ENCODE assay signal across 1 cellular context in genomic region chr4:157994863-157995262, GRCh38.
TF ChIP-seq lines count a peak whose summit lies in the region.

No MANE protein-coding gene starts in this region.

TF ChIP-seq in HepG2, 621 proteins besides CTCF, POLR2A, EP300 and RAD21 (continued from another document and continues in another):
- peak; percentile 45; the same call in 1 of the 2 replicates for TF ChIP-seq CSRNP1 (CRISPR knock-in tag; IDR thresholded peaks at IDR 0.05)
- no peak for TF ChIP-seq MLLT10 (CRISPR knock-in tag; IDR thresholded peaks at IDR 0.05)
- peak; percentile 91 for TF ChIP-seq ETV5 (CRISPR knock-in tag; IDR thresholded peaks at IDR 0.05; ENCODE audit: borderline replicate concordance)
- TF ChIP-seq ZNF430 (CRISPR knock-in tag; IDR thresholded peaks at IDR 0.05) = no peak
- no peak for TF ChIP-seq ZNF256 (CRISPR knock-in tag; conservative IDR thresholded peaks at IDR 0.05)
- no peak for TF ChIP-seq ZNF501 (CRISPR knock-in tag; IDR thresholded peaks at IDR 0.05)
- no peak for TF ChIP-seq ZNF468 (CRISPR knock-in tag; IDR thresholded peaks at IDR 0.05)
- TF ChIP-seq RFX5 (IDR thresholded peaks at IDR 0.05; ENCODE audit: low read depth, low read length) = no peak
- TF ChIP-seq ATF1 (CRISPR knock-in tag; IDR thresholded peaks at IDR 0.05) = peak; percentile 77; the same call in 1 of the 2 replicates
- TF ChIP-seq ZNF678 (CRISPR knock-in tag; IDR thresholded peaks at IDR 0.05) = no peak
- no peak for TF ChIP-seq MAFF (IDR thresholded peaks at IDR 0.05; ENCODE audit: low read depth, low read length)
- TF ChIP-seq MXI1 (IDR thresholded peaks at IDR 0.05; ENCODE audit: borderline replicate concordance, low read depth, low read length) = no peak; the same call in 2 of the 3 replicates
- TF ChIP-seq SMAD3 (CRISPR knock-in tag; IDR thresholded peaks at IDR 0.05) = peak; percentile 98
- TF ChIP-seq PRMT3 (CRISPR knock-in tag; IDR thresholded peaks at IDR 0.05; ENCODE audit: borderline replicate concordance, low read depth) = no peak
- TF ChIP-seq RERE (CRISPR knock-in tag; IDR thresholded peaks at IDR 0.05; ENCODE audit: low read depth) = peak; percentile 99
- no peak for TF ChIP-seq DR1 (CRISPR knock-in tag; IDR thresholded peaks at IDR 0.05)
- TF ChIP-seq, protein P1, sequence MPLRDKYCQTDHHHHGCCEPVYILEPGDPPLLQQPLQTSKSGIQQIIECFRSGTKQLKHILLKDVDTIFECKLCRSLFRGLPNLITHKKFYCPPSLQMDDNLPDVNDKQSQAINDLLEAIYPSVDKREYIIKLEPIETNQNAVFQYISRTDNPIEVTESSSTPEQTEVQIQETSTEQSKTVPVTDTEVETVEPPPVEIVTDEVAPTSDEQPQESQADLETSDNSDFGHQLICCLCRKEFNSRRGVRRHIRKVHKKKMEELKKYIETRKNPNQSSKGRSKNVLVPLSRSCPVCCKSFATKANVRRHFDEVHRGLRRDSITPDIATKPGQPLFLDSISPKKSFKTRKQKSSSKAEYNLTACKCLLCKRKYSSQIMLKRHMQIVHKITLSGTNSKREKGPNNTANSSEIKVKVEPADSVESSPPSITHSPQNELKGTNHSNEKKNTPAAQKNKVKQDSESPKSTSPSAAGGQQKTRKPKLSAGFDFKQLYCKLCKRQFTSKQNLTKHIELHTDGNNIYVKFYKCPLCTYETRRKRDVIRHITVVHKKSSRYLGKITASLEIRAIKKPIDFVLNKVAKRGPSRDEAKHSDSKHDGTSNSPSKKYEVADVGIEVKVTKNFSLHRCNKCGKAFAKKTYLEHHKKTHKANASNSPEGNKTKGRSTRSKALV (CRISPR knock-in tag; IDR thresholded peaks at IDR 0.05) = no peak
- TF ChIP-seq ZNF326 (CRISPR knock-in tag; IDR thresholded peaks at IDR 0.05; ENCODE audit: borderline replicate concordance) = no peak
- TF ChIP-seq, protein P2, sequence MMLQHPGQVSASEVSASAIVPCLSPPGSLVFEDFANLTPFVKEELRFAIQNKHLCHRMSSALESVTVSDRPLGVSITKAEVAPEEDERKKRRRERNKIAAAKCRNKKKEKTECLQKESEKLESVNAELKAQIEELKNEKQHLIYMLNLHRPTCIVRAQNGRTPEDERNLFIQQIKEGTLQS (CRISPR knock-in tag; IDR thresholded peaks at IDR 0.05) = peak; percentile 79
- TF ChIP-seq NAIF1 (CRISPR knock-in tag; IDR thresholded peaks at IDR 0.05; ENCODE audit: borderline replicate concordance) = no peak
- no peak for TF ChIP-seq BCL3 (CRISPR knock-in tag; IDR thresholded peaks at IDR 0.05)
- no peak for TF ChIP-seq IKZF4 (CRISPR knock-in tag; IDR thresholded peaks at IDR 0.05; ENCODE audit: borderline replicate concordance, low read depth, not compliant biosample characterization)
- TF ChIP-seq BATF2 (CRISPR knock-in tag; IDR thresholded peaks at IDR 0.05) = no peak
- TF ChIP-seq RFXANK (CRISPR knock-in tag; IDR thresholded peaks at IDR 0.05) = peak; percentile 81; the same call in 1 of the 2 replicates
- TF ChIP-seq ZNF30 (CRISPR knock-in tag; IDR thresholded peaks at IDR 0.05) = no peak
- TF ChIP-seq ZNF510 (CRISPR knock-in tag; IDR thresholded peaks at IDR 0.05; ENCODE audit: low read depth) = no peak
- TF ChIP-seq GPN1 (CRISPR knock-in tag; IDR thresholded peaks at IDR 0.05; ENCODE audit: borderline replicate concordance) = no peak
- no peak for TF ChIP-seq ZNF562 (CRISPR knock-in tag; IDR thresholded peaks at IDR 0.05; ENCODE audit: borderline replicate concordance)
- peak; percentile 45; the same call in 1 of the 2 replicates for TF ChIP-seq MTA1 (CRISPR knock-in tag; IDR thresholded peaks at IDR 0.05; ENCODE audit: borderline replicate concordance)
- TF ChIP-seq CREB1 (IDR thresholded peaks at IDR 0.05) = no peak; the same call in 1 of the 2 replicates
- peak; percentile 81 for TF ChIP-seq CREB1 (CRISPR knock-in tag; IDR thresholded peaks at IDR 0.05)
- TF ChIP-seq KDM5B (CRISPR knock-in tag; IDR thresholded peaks at IDR 0.05; ENCODE audit: borderline replicate concordance) = no peak
- TF ChIP-seq, protein P3, sequence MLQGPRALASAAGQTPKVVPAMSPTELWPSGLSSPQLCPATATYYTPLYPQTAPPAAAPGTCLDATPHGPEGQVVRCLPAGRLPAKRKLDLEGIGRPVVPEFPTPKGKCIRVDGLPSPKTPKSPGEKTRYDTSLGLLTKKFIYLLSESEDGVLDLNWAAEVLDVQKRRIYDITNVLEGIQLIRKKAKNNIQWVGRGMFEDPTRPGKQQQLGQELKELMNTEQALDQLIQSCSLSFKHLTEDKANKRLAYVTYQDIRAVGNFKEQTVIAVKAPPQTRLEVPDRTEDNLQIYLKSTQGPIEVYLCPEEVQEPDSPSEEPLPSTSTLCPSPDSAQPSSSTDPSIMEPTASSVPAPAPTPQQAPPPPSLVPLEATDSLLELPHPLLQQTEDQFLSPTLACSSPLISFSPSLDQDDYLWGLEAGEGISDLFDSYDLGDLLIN (CRISPR knock-in tag; IDR thresholded peaks at IDR 0.05; ENCODE audit: borderline replicate concordance) = no peak
- no peak for TF ChIP-seq CHD2 (IDR thresholded peaks at IDR 0.05; ENCODE audit: low read depth, low read length)
- TF ChIP-seq MLXIP (CRISPR knock-in tag; IDR thresholded peaks at IDR 0.05; ENCODE audit: borderline replicate concordance) = peak; percentile 93; the same call in 1 of the 2 replicates
- TF ChIP-seq ZNF251 (CRISPR knock-in tag; IDR thresholded peaks at IDR 0.05) = no peak
- no peak for TF ChIP-seq PBX3 (CRISPR knock-in tag; IDR thresholded peaks at IDR 0.05; ENCODE audit: borderline replicate concordance)
- TF ChIP-seq ZFX (CRISPR knock-in tag; IDR thresholded peaks at IDR 0.05; ENCODE audit: low read depth) = no peak
- peak; percentile 53; the same call in 1 of the 2 replicates for TF ChIP-seq BHLHE40 (IDR thresholded peaks at IDR 0.05; ENCODE audit: low read length)
- TF ChIP-seq SNAPC5 (CRISPR knock-in tag; IDR thresholded peaks at IDR 0.05; ENCODE audit: borderline replicate concordance) = no peak
- TF ChIP-seq ZSCAN22 (CRISPR knock-in tag; IDR thresholded peaks at IDR 0.05) = no peak
- TF ChIP-seq ZNF782 (CRISPR knock-in tag; IDR thresholded peaks at IDR 0.05; ENCODE audit: borderline replicate concordance) = no peak
- peak; percentile 57; the same call in 1 of the 2 replicates for TF ChIP-seq DMAP1 (CRISPR knock-in tag; IDR thresholded peaks at IDR 0.05)
- no peak for TF ChIP-seq ZNF615 (CRISPR knock-in tag; IDR thresholded peaks at IDR 0.05; ENCODE audit: borderline replicate concordance)
- TF ChIP-seq ZNF572 (CRISPR knock-in tag; IDR thresholded peaks at IDR 0.05) = no peak
- TF ChIP-seq ZSCAN20 (CRISPR knock-in tag; IDR thresholded peaks at IDR 0.05; ENCODE audit: borderline replicate concordance) = no peak
- TF ChIP-seq FOSL1 (CRISPR knock-in tag; IDR thresholded peaks at IDR 0.05; ENCODE audit: borderline replicate concordance) = peak; percentile 57; the same call in 1 of the 2 replicates
- TF ChIP-seq ZBTB7B (CRISPR knock-in tag; IDR thresholded peaks at IDR 0.05) = peak; percentile 69; the same call in 1 of the 2 replicates
- no peak for TF ChIP-seq FOXC1 (CRISPR knock-in tag; IDR thresholded peaks at IDR 0.05; ENCODE audit: borderline replicate concordance)
- TF ChIP-seq TARDBP (CRISPR knock-in tag; IDR thresholded peaks at IDR 0.05) = peak; percentile 92
- peak; percentile 100 for TF ChIP-seq NFIC (IDR thresholded peaks at IDR 0.05; ENCODE audit: low read length)
